Comparison of ENCODE assay signal across 13 cellular contexts in the genomic region with DNA sequence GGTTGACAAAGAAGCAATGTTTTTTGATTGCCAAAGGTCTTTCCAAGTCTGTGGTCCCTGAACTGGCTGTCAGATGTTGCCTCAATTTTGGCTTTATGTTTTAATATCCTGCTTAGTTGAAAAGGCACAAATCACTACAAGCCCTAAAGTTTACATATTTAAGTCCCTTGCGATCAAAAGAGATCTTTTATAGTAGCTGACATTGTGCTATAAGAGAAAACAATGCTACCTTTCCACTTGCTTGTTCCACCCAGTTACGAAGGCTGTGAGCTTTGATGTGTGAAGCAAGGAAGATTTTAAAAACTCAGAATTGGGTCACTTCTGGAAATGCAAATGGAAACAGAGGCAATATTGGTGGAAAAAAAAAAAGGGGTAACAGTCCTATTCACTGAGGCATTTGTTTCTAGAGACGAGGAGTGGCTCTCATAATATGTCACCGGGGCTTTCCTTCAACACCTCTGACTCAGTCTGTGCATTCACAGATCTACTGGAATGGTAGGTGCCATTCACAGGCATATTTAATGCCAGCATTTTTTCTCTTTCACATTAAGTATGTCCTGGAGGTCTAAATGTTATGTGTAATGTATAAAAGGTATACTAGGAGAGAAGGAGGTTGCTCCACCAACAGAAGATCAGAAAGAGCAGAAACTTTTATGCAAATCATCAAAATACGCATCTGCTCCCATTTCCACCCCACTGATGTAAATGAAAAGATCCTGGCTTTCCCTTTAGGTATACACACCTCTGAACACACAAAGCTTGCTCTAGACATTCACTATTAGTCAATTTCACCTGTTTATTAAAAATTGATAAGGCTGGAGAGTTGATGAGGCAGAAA.
DNase-seq lines count a peak whose midpoint lies in the region; ATAC-seq and TF ChIP-seq lines count a peak whose summit lies in the region.
"Had no signal": no experiment of that assay in that cellular context is flagged by ENCODE, and none has a peak within 500 bp of the region (broad histone marks: within the 10 kb centered on the region; RNA-seq: fewer than 3 reads in every experiment).

No MANE protein-coding gene starts in this region.

- intact Hi-C loops in activated T-helper 1 cell treated with anti-CD3 and anti-CD28 coated beads, Interleukin-12 subunit alpha, Interleukin-12 subunit beta, Interleukin-2, Interleukin-4 antibody, amounts not matched to agents 30 ng/mL and 10 ng/mL and 1 ng/mL, durations not matched to agents 14 hours and 24 hours and 36 hours (cut with micrococcal nuclease), result loop anchor here (1.0 to 5.0 kb wide), 8 partner anchors 15 to 279 kb away; partner anchors contain the start of gene MYL12B
- intact Hi-C loops in right lobe of liver (cut with DNase I), result no loop called here

- H3K27me3 Mint-ChIP-seq in activated T-helper 1 cell treated with anti-CD3 and anti-CD28 coated beads, Interleukin-12 subunit alpha, Interleukin-12 subunit beta, Interleukin-2, Interleukin-4 antibody, amounts not matched to agents 30 ng/mL and 10 ng/mL and 1 ng/mL, durations not matched to agents 14 hours and 24 hours and 36 hours (ENCODE audit: insufficient read depth), result peaks cover 10% of the 10 kb centered on the region

- no peaks in the 10 kb centered on the region for H3K36me3 ChIP-seq in right lobe of liver
- H3K36me3 ChIP-seq: BLaER1, HAP-1, prostate gland, thoracic aorta had no signal

- H3K4me3 Mint-ChIP-seq in activated T-helper 1 cell treated with anti-CD3 and anti-CD28 coated beads, Interleukin-12 subunit alpha, Interleukin-12 subunit beta, Interleukin-2, Interleukin-4 antibody, amounts not matched to agents 30 ng/mL and 10 ng/mL and 1 ng/mL, durations not matched to agents 14 hours and 24 hours and 36 hours, result peak overlapping the region; percentile 34

- ATAC-seq in HG02885 (IDR thresholded peaks at IDR 0.05; ENCODE audit: poor library complexity, unreplicated experiment) (peak; percentile 95), right lobe of liver (no peak)

- no peaks in the 10 kb centered on the region for H3K9me3 Mint-ChIP-seq in activated T-helper 1 cell treated with anti-CD3 and anti-CD28 coated beads, Interleukin-12 subunit alpha, Interleukin-12 subunit beta, Interleukin-2, Interleukin-4 antibody, amounts not matched to agents 30 ng/mL and 10 ng/mL and 1 ng/mL, durations not matched to agents 14 hours and 24 hours and 36 hours

- TF ChIP-seq CTCF in right lobe of liver (IDR thresholded peaks at IDR 0.05), result no peak

- in situ Hi-C loops in ACHN (cut with HindIII; ENCODE audit: low pct_ligation_motif_present, low pct_unique_long_range_greater_than_20kb, low sequenced_read_pairs), result no loop called here

- H3K4me1 Mint-ChIP-seq in activated T-helper 1 cell treated with anti-CD3 and anti-CD28 coated beads, Interleukin-12 subunit alpha, Interleukin-12 subunit beta, Interleukin-2, Interleukin-4 antibody, amounts not matched to agents 30 ng/mL and 10 ng/mL and 1 ng/mL, durations not matched to agents 14 hours and 24 hours and 36 hours (ENCODE audit: low read depth), result peaks cover 12% of the 10 kb centered on the region

- H3K27me3 ChIP-seq in right lobe of liver, result no peaks in the 10 kb centered on the region
- H3K27me3 ChIP-seq: BLaER1 had no signal

- H3K27ac ChIP-seq in right lobe of liver, result no peak overlapping the region
- H3K27ac ChIP-seq: BLaER1, thoracic aorta had no signal

- H3K27ac Mint-ChIP-seq in activated T-helper 1 cell treated with anti-CD3 and anti-CD28 coated beads, Interleukin-12 subunit alpha, Interleukin-12 subunit beta, Interleukin-2, Interleukin-4 antibody, amounts not matched to agents 30 ng/mL and 10 ng/mL and 1 ng/mL, durations not matched to agents 14 hours and 24 hours and 36 hours, result peak overlapping the region; percentile 77

- no peaks in the 10 kb centered on the region for H3K4me1 ChIP-seq in right lobe of liver
- H3K4me1 ChIP-seq: HAP-1 had no signal

- no peaks in the 10 kb centered on the region for H3K9me3 ChIP-seq in right lobe of liver
- H3K9me3 ChIP-seq: BLaER1, HAP-1, prostate gland, thoracic aorta had no signal

- H3K4me3 ChIP-seq in right lobe of liver, result no peak overlapping the region
- H3K4me3 ChIP-seq: BLaER1, HAP-1, prostate gland, thoracic aorta had no signal

- peak; percentile 36 for DNase-seq in stimulated activated CD4-positive, alpha-beta T cell treated with anti-CD3 and anti-CD28 coated beads, Interleukin-1b, Interleukin-23, amount 100 ng/mL, for 48 hours
- no peak for DNase-seq in stimulated activated CD4-positive, alpha-beta T cell treated with anti-CD3 and anti-CD28 coated beads, Interleukin-4, amount 100 ng/mL, for 4 hours
- no peak for DNase-seq in activated T-helper 1 cell treated with anti-CD3 and anti-CD28 coated beads, Interleukin-12 subunit alpha, Interleukin-12 subunit beta, Interleukin-2, Interleukin-4 antibody, amounts not matched to agents 30 ng/mL and 10 ng/mL and 1 ng/mL, durations not matched to agents 14 hours and 24 hours and 36 hours (ENCODE audit: low spot score)
- no peak for DNase-seq in right lobe of liver
- DNase-seq in NCI-H1417 (lab: John Stamatoyannopoulos, UW), result no peak
- no peak for DNase-seq in stimulated activated CD8-positive, alpha-beta memory T cell treated with anti-CD3 and anti-CD28 coated beads, Interleukin-4, amount 100 ng/mL, for 48 hours
- DNase-seq in ACHN, result no peak
- DNase-seq: NCI-H146 had no signal

- TF ChIP-seq POLR2A in right lobe of liver (IDR thresholded peaks at IDR 0.05), result no peak

- WGBS in right lobe of liver (ENCODE audit: insufficient coverage, low coverage, low lambda C conversion rate, missing lambda C conversion rate), result 70% methylated on average over 5 of the region's 5 CpGs

- no peaks in the 10 kb centered on the region for H3K36me3 Mint-ChIP-seq in activated T-helper 1 cell treated with anti-CD3 and anti-CD28 coated beads, Interleukin-12 subunit alpha, Interleukin-12 subunit beta, Interleukin-2, Interleukin-4 antibody, amounts not matched to agents 30 ng/mL and 10 ng/mL and 1 ng/mL, durations not matched to agents 14 hours and 24 hours and 36 hours (ENCODE audit: low read depth)
